In genomic region chr2:11465110-11465484, GRCh38 we compare ENCODE assay signal across 8 cellular contexts. TPM values are rescaled to one million over a fixed set of nuclear protein-coding genes. Genes with fewer than 3 reads are reported as not detected.
A peak's percentile ranks its signal among the peaks of the same experiment; 100 is the strongest.
DNase-seq lines count a peak whose midpoint lies in the region; ATAC-seq and TF ChIP-seq lines count a peak whose summit lies in the region.

No MANE protein-coding gene starts in this region.

- peaks cover 69% of the 10 kb centered on the region for H3K79me2 ChIP-seq in DND-41 (ENCODE audit: insufficient read depth, low read length)
- H3K79me2 ChIP-seq in trophoblast cell (ENCODE audit: control insufficient read depth, insufficient read depth, low read length, poor library complexity) = peaks cover 8% of the 10 kb centered on the region

- intact Hi-C loops in esophagus squamous epithelium (cut with DNase I) = no loop called here

- H4K12ac ChIP-seq in trophoblast cell (ENCODE audit: low read depth, low read length) = no peak overlapping the region

- peaks cover 6% of the 10 kb centered on the region for H3K79me1 ChIP-seq in trophoblast cell (ENCODE audit: low read length)

- peak overlapping the region; percentile 86 for H3K27ac ChIP-seq in DND-41 (ENCODE audit: low read length)
- H3K27ac ChIP-seq in RWPE1 = peak overlapping the region; percentile 92
- H3K27ac ChIP-seq in esophagus squamous epithelium = peak overlapping the region; percentile 81 to 98 (median 94)
- peak overlapping the region; percentile 73 for H3K27ac ChIP-seq in trophoblast cell (ENCODE audit: low read depth, low read length)

- no peak overlapping the region for H4K8ac ChIP-seq in trophoblast cell (ENCODE audit: low read depth, low read length)

- no peak for ATAC-seq in DND-41 (ENCODE audit: insufficient read depth, low read depth)
- ATAC-seq in HG02840 (IDR thresholded peaks at IDR 0.05; ENCODE audit: low FRiP score, unreplicated experiment) = no peak

- 30 to 43% methylated on average over 6 of the region's 6 CpGs for WGBS in esophagus squamous epithelium, 2 donors
- WGBS in trophoblast cell (ENCODE audit: extremely low coverage, insufficient coverage, insufficient read length) = no CpG with 5 or more reads among the region's 6 CpGs

- H3K4me3 ChIP-seq in DND-41 (ENCODE audit: low read depth in 1 of 2, low read length in 2 of 2) (peak overlapping the region; percentile 66 to 95; a peak in 3 of 4 replicates), esophagus squamous epithelium (peak overlapping the region; percentile 49 to 93 (median 76)), trophoblast cell (ENCODE audit: low read depth, low read length) (peak overlapping the region; percentile 81)

- H3K4ac ChIP-seq in trophoblast cell (ENCODE audit: low read depth, low read length) = peak overlapping the region; percentile 24

- CTCF ChIA-PET in RWPE1 (lab: Yijun Ruan, JAX) = interaction anchor here (0.6 to 0.9 kb wide), 3 partner anchors 118 to 329 kb away, joined by 3 to 5 read pairs (median 3); no protein-coding TSS in a partner anchor

- H3K9me3 ChIP-seq in DND-41 (ENCODE audit: insufficient read depth, low read length, severe bottlenecking) = no peaks in the 10 kb centered on the region
- H3K9me3 ChIP-seq in esophagus squamous epithelium = no peaks in the 10 kb centered on the region
- no peaks in the 10 kb centered on the region for H3K9me3 ChIP-seq in trophoblast cell (ENCODE audit: insufficient read depth, low read depth, low read length)

- H3K27me3 ChIP-seq in DND-41 (ENCODE audit: insufficient read depth, low read length, poor library complexity) (no peaks in the 10 kb centered on the region), esophagus squamous epithelium (no peaks in the 10 kb centered on the region), trophoblast cell (ENCODE audit: insufficient read depth, low read length) (no peaks in the 10 kb centered on the region)

- DNase-seq in DND-41 (no peak), RWPE1 (ENCODE audit: low spot score) (no peak), esophagus squamous epithelium (lab: John Stamatoyannopoulos, UW) (no peak), trophoblast cell (no peak), NCI-H526 treated with DMSO at 0.1 percent for 48 hours (lab: John Stamatoyannopoulos, UW) (no peak), dedifferentiated amniotic fluid mesenchymal stem cell (ENCODE audit: extremely low spot score) (no peak), NCI-H69 (lab: John Stamatoyannopoulos, UW) (no peak)

- H3K9ac ChIP-seq in DND-41 (ENCODE audit: low read depth, low read length) = peak overlapping the region; percentile 73
- peak overlapping the region; percentile 27 for H3K9ac ChIP-seq in trophoblast cell (ENCODE audit: low read length)

- H3K36me3 ChIP-seq in DND-41 (ENCODE audit: insufficient read depth, low read length) (peaks cover 17% of the 10 kb centered on the region), esophagus squamous epithelium (peaks cover 0 to 10% (median 0%) of the 10 kb centered on the region in 3 donors), trophoblast cell (ENCODE audit: control insufficient read depth in 1 of 2, insufficient read depth in 2 of 2, low read length in 2 of 2) (peaks cover 3 to 4% of the 10 kb centered on the region in 2 experiments)

- TF ChIP-seq CTCF in DND-41 (IDR thresholded peaks at IDR 0.05; ENCODE audit: borderline replicate concordance, extremely low read depth, low read length, poor library complexity, severe bottlenecking) = no peak
- TF ChIP-seq CTCF in RWPE1 (conservative IDR thresholded peaks at IDR 0.05; ENCODE audit: low read depth) = no peak
- TF ChIP-seq CTCF in esophagus squamous epithelium (IDR thresholded peaks at IDR 0.05) = no peak

- H2BK120ac ChIP-seq in trophoblast cell (ENCODE audit: insufficient read depth, low read length, poor library complexity) = no peak overlapping the region

- H2AFZ ChIP-seq in DND-41 (ENCODE audit: low read depth, low read length) = peak overlapping the region; percentile 88
- no peak overlapping the region for H2AFZ ChIP-seq in trophoblast cell (ENCODE audit: insufficient read depth, low read length, poor library complexity)

- no peak overlapping the region for H2AK5ac ChIP-seq in trophoblast cell (ENCODE audit: low read length)

- H4K20me1 ChIP-seq in DND-41 (ENCODE audit: insufficient read depth, low read length) = peaks cover 26% of the 10 kb centered on the region; the same call in 1 of the 2 replicates

- peak overlapping the region; percentile 99 for H3K14ac ChIP-seq in trophoblast cell (ENCODE audit: low read length)

- no peak for TF ChIP-seq POLR2A in esophagus squamous epithelium (IDR thresholded peaks at IDR 0.05)

- no peak overlapping the region for H3K23ac ChIP-seq in trophoblast cell (ENCODE audit: low read length)

- H3K4me2 ChIP-seq in DND-41 (ENCODE audit: insufficient read depth, low read length) = peak overlapping the region; percentile 82
- H3K4me2 ChIP-seq in trophoblast cell (ENCODE audit: low read length) = peak overlapping the region; percentile 99

- POLR2A ChIA-PET in RWPE1 (lab: Yijun Ruan, JAX; ENCODE audit: low non-redundant PET) = no interaction called here

- no peak overlapping the region for H2BK5ac ChIP-seq in trophoblast cell (ENCODE audit: low read depth, low read length, poor library complexity)

- no peak overlapping the region for H3K18ac ChIP-seq in trophoblast cell (ENCODE audit: low read length)

- H3K4me1 ChIP-seq in DND-41 (ENCODE audit: insufficient read depth, low read length) (peaks cover 62% of the 10 kb centered on the region), esophagus squamous epithelium (peaks cover 8 to 59% (median 20%) of the 10 kb centered on the region in 3 donors), trophoblast cell (ENCODE audit: control insufficient read depth in 1 of 2, insufficient read depth in 2 of 2, low read length in 2 of 2) (peaks cover 5 to 8% of the 10 kb centered on the region in 2 experiments)

- no peak overlapping the region for H2BK12ac ChIP-seq in trophoblast cell (ENCODE audit: low read length)

- no peak overlapping the region for H4K91ac ChIP-seq in trophoblast cell (ENCODE audit: low read depth, low read length)

RNA-seq across cellular contexts. Expression of gene E2F6, which starts 0.9 kb away (rescaled TPM):
- total RNA-seq in esophagus squamous epithelium = 10 to 100 TPM in 2 of 4 donors, 1 to 10 TPM in 2; 3.6 to 14.5 (median 9.9) TPM
- 10.3 and 11.2 TPM in 2 replicates for polyA plus RNA-seq in trophoblast cell (2013)
